Comparison of ENCODE assay signal across 14 cellular contexts in genomic region chr3:37559461-37559860, GRCh38.
A peak's percentile ranks its signal among the peaks of the same experiment; 100 is the strongest.
DNase-seq lines count a peak whose midpoint lies in the region; ATAC-seq and TF ChIP-seq lines count a peak whose summit lies in the region.
"Had no signal": no experiment of that assay in that cellular context is flagged by ENCODE, and none has a peak within 500 bp of the region (broad histone marks: within the 10 kb centered on the region; RNA-seq: fewer than 3 reads in every experiment).

No MANE protein-coding gene starts in this region.

- no peak overlapping the region for H3K27ac ChIP-seq in IMR-90 (ENCODE audit: insufficient read depth, low read length)
- H3K27ac ChIP-seq: 22Rv1, KMS-11, ovary, tibial nerve had no signal

- no peak overlapping the region for H3K4me3 ChIP-seq in IMR-90 (ENCODE audit: insufficient read depth, low read depth, low read length)
- H3K4me3 ChIP-seq: ovary, tibial nerve had no signal

- H2BK5ac ChIP-seq in IMR-90 (ENCODE audit: low read depth, low read length, poor library complexity, severe bottlenecking): no peak overlapping the region

- H2AFZ ChIP-seq in IMR-90 (replicated peaks; ENCODE audit: low read length, poor library complexity): no peak overlapping the region

- no peak overlapping the region for H3K4ac ChIP-seq in IMR-90 (ENCODE audit: low read depth, low read length)

- H3K9me3 ChIP-seq in IMR-90 (ENCODE audit: control insufficient read depth, insufficient read depth, low read length): no peaks in the 10 kb centered on the region
- H3K9me3 ChIP-seq: ovary, tibial nerve had no signal

- no peak for TF ChIP-seq RAD21 in IMR-90 (IDR thresholded peaks at IDR 0.05; ENCODE audit: low read length)

- DNase-seq in DMS 273 (lab: John Stamatoyannopoulos, UW; ENCODE audit: unreplicated experiment) (peak; percentile 47), DMS 273 treated with DMSO at 0.1 percent for 48 hours (lab: John Stamatoyannopoulos, UW) (no peak), IMR-90 (peak; percentile 17), RPMI7951 (ENCODE audit: low read depth) (peak; percentile 24), iris pigment epithelial cell (ENCODE audit: low read depth) (peak; percentile 1), NOMO-1 treated with DMSO at 0.1 percent for 48 hours (lab: John Stamatoyannopoulos, UW; ENCODE audit: unreplicated experiment) (no peak), inferior parietal cortex (ENCODE audit: extremely low spot score) (no peak)
- DNase-seq: activated CD8-positive, alpha-beta memory T cell treated with anti-CD3 and anti-CD28 coated beads for 24 hours; mesenchymal stem cell; ovary had no signal

- H4K91ac ChIP-seq in IMR-90 (ENCODE audit: insufficient read depth, low read depth, low read length): no peak overlapping the region

- H2AK9ac ChIP-seq in IMR-90 (replicated peaks; ENCODE audit: low read depth, low read length, poor library complexity): no peak overlapping the region

- TF ChIP-seq CTCF in IMR-90 (conservative IDR thresholded peaks at IDR 0.05; ENCODE audit: low read depth, low read length): no peak

- TF ChIP-seq POLR2A in IMR-90 (IDR thresholded peaks at IDR 0.05; ENCODE audit: low read depth, low read length): no peak

- H3K79me1 ChIP-seq in IMR-90 (ENCODE audit: low read depth in 1 of 2, low read length in 2 of 2): no peaks in the 10 kb centered on the region

- H4K20me1 ChIP-seq in IMR-90 (ENCODE audit: insufficient read depth, low read length): no peaks in the 10 kb centered on the region

- no peaks in the 10 kb centered on the region for H3K9me1 ChIP-seq in IMR-90 (ENCODE audit: insufficient read depth, low read length)

- peaks cover 7% of the 10 kb centered on the region for H3K27me3 ChIP-seq in IMR-90 (ENCODE audit: control insufficient read depth, insufficient read depth, low read length)
- H3K27me3 ChIP-seq: ovary, tibial nerve had no signal

- H2BK20ac ChIP-seq in IMR-90 (ENCODE audit: low read depth, low read length): no peak overlapping the region

- no peak overlapping the region for H2BK120ac ChIP-seq in IMR-90 (ENCODE audit: low read depth, low read length)

- no peak overlapping the region for H3K4me2 ChIP-seq in IMR-90 (ENCODE audit: low read depth, low read length)
- H3K4me2 ChIP-seq: KMS-11 had no signal

- H4K8ac ChIP-seq in IMR-90 (ENCODE audit: low read depth in 2 of 2, low read length in 2 of 2): no peak overlapping the region

- POLR2A ChIA-PET in IMR-90 (lab: Charles Lee; ENCODE audit: unreplicated experiment): no interaction called here

- in situ Hi-C loops in IMR-90 (cut with MboI; ENCODE audit: low sequenced_read_pairs): no loop called here

- H3K56ac ChIP-seq in IMR-90 (ENCODE audit: extremely low read depth, insufficient read depth, low read length): no peak overlapping the region

- no peak for ATAC-seq in IMR-90 (ENCODE audit: low read depth)
- no peak for ATAC-seq in HG02973 (IDR thresholded peaks at IDR 0.05; ENCODE audit: unreplicated experiment)

- BruUV-seq in IMR-90 (replicated peaks; lab: Mats Ljungman, UMichigan): no TSS peak

- H3K18ac ChIP-seq in IMR-90 (ENCODE audit: low read depth, low read length): no peak overlapping the region

- no peaks in the 10 kb centered on the region for H3K4me1 ChIP-seq in IMR-90 (ENCODE audit: control insufficient read depth, insufficient read depth, low read length)
- H3K4me1 ChIP-seq: tibial nerve had no signal

- WGBS in IMR-90 (ENCODE audit: extremely low coverage in 2 of 2, insufficient read length in 1 of 2), 2 experiments: no CpG with 5 or more reads among the region's 3 CpGs

- intact Hi-C loops in IMR-90 (cut with micrococcal nuclease): no loop called here

- H3K36me3 ChIP-seq in IMR-90 (ENCODE audit: control insufficient read depth, insufficient read depth, low read length): no peaks in the 10 kb centered on the region
- H3K36me3 ChIP-seq: ovary, tibial nerve had no signal

- no peak overlapping the region for H3K14ac ChIP-seq in IMR-90 (replicated peaks; ENCODE audit: low read depth, low read length)

- H2AK5ac ChIP-seq in IMR-90 (ENCODE audit: low read depth, low read length): no peak overlapping the region

- no peak overlapping the region for H2BK15ac ChIP-seq in IMR-90 (ENCODE audit: low read depth, low read length)

- no peak overlapping the region for H3K23ac ChIP-seq in IMR-90 (ENCODE audit: low read depth, low read length)

- no peak overlapping the region for H3K9ac ChIP-seq in IMR-90 (ENCODE audit: low read depth, low read length)
- H3K9ac ChIP-seq: KMS-11 had no signal

- CTCF ChIA-PET in IMR-90 (lab: Yijun Ruan, JAX): no interaction called here

- no peak overlapping the region for H4K5ac ChIP-seq in IMR-90 (ENCODE audit: low read depth, low read length)

- dilution Hi-C loops in IMR-90 (cut with HindIII; ENCODE audit: low sequenced_read_pairs, unreplicated experiment): no loop called here

TF ChIP-seq in IMR-90, 13 proteins besides CTCF, POLR2A, EP300 and RAD21:
- TF ChIP-seq RFX5 (IDR thresholded peaks at IDR 0.05; ENCODE audit: low read depth, low read length) (no peak), NFE2L2 (IDR thresholded peaks at IDR 0.05; ENCODE audit: low read depth, low read length) (no peak), MXI1 (IDR thresholded peaks at IDR 0.05; ENCODE audit: borderline replicate concordance, low read depth, low read length) (no peak), MAZ (IDR thresholded peaks at IDR 0.05; ENCODE audit: borderline replicate concordance, low read depth, low read length) (no peak), CEBPB (IDR thresholded peaks at IDR 0.05; ENCODE audit: low read depth, low read length) (no peak), FOS (IDR thresholded peaks at IDR 0.05; ENCODE audit: low read depth, low read length) (no peak), BHLHE40 (IDR thresholded peaks at IDR 0.05; ENCODE audit: low read depth, low read length) (no peak), RCOR1 (IDR thresholded peaks at IDR 0.05; ENCODE audit: insufficient replicate concordance, low read length) (no peak), CHD1 (IDR thresholded peaks at IDR 0.05; ENCODE audit: low read depth, low read length) (no peak), MAFK (IDR thresholded peaks at IDR 0.05; ENCODE audit: low read depth, low read length) (no peak), ELK1 (IDR thresholded peaks at IDR 0.05; ENCODE audit: borderline replicate concordance, low read depth, low read length) (no peak), SMC3 (IDR thresholded peaks at IDR 0.05; ENCODE audit: low read depth, low read length) (no peak), USF2 (IDR thresholded peaks at IDR 0.05; ENCODE audit: low read depth, low read length) (no peak)

Comparison
In these comparisons a context has a peak if more than half of its experiments do, and no peak if none do; other contexts are left out.
1. DNase-seq: peak in DMS 273 (single experiment), IMR-90 (single experiment), RPMI7951 (single experiment) and iris pigment epithelial cell (single experiment); none in DMS 273 treated with DMSO at 0.1 percent for 48 hours (single experiment), NOMO-1 treated with DMSO at 0.1 percent for 48 hours (single experiment) and inferior parietal cortex (single experiment).